ENCODE assay signal across 16 cellular contexts in the genomic region with DNA sequence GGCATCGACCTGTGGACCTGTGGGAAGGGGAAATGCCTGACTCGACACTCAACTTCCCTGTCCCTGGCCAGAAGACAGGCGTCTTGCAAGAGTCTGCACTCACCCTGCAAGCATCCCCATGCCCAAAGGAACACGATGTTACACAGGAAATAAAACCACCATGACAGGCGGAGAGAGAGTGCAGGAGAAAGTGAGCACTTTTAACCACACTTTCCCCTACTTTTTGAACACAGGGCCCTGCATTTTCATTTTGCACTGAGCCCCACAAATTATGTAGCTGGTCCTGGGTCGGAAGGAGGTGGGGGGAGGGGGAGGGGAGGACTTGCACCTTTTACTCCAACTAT. TPM values are rescaled to one million over a fixed set of nuclear protein-coding genes. Genes with fewer than 3 reads are reported as not detected.
DNase-seq lines count a peak whose midpoint lies in the region; ATAC-seq and TF ChIP-seq lines count a peak whose summit lies in the region.
"Had no signal": no experiment of that assay in that cellular context is flagged by ENCODE, and none has a peak within 500 bp of the region (broad histone marks: within the 10 kb centered on the region; RNA-seq: fewer than 3 reads in every experiment).

No MANE protein-coding gene starts in this region.

- DNase-seq in EH (ENCODE audit: low read depth) (peak; percentile 14), brain microvascular endothelial cell (peak; percentile 11), skeletal muscle cell (ENCODE audit: low read depth) (peak; percentile 26), WERI-Rb-1 (no peak)
- peak; percentile 47 for DNase-seq in Jurkat, Clone E6-1 (ENCODE audit: low read depth, low spot score)
- DNase-seq: KBM-7, NCI-H1105 treated with DMSO at 0.1 percent for 48 hours, NCI-H187, NCI-H446, PC-3, SK-N-SH had no signal

- H3K27ac ChIP-seq in brain microvascular endothelial cell (no peak overlapping the region), WERI-Rb-1 (no peak overlapping the region)

- in situ Hi-C loops in brain microvascular endothelial cell (cut with HindIII; ENCODE audit: low pct_ligation_motif_present, low sequenced_read_pairs), result no loop called here

- TF ChIP-seq CTCF in brain microvascular endothelial cell (IDR thresholded peaks at IDR 0.05; ENCODE audit: low read depth, low read length, missing control alignments) (no peak), WERI-Rb-1 (IDR thresholded peaks at IDR 0.05; ENCODE audit: low read depth, low read length) (no peak)

- H3K4me3 ChIP-seq in Jurkat, Clone E6-1 (ENCODE audit: low read length), result no peak overlapping the region
- H3K4me3 ChIP-seq in brain microvascular endothelial cell (ENCODE audit: low read depth, low read length), result no peak overlapping the region
- no peak overlapping the region for H3K4me3 ChIP-seq in skeletal muscle cell (ENCODE audit: low read depth, low read length)
- H3K4me3 ChIP-seq in WERI-Rb-1 (ENCODE audit: low read depth, low read length), result no peak overlapping the region
- H3K4me3 ChIP-seq: GM12878, GM23338 had no signal

- H3K27me3 ChIP-seq in brain microvascular endothelial cell (replicated peaks) (peaks cover 28% of the 10 kb centered on the region), WERI-Rb-1 (ENCODE audit: insufficient read depth, low read depth, severe bottlenecking) (peaks cover 40% of the 10 kb centered on the region)

- H3K9me3 ChIP-seq in WERI-Rb-1 (ENCODE audit: severe bottlenecking), result no peaks in the 10 kb centered on the region
- H3K9me3 ChIP-seq: SK-N-SH had no signal

- ATAC-seq in GM21619 (IDR thresholded peaks at IDR 0.05; ENCODE audit: unreplicated experiment) (no peak), GM21786 (IDR thresholded peaks at IDR 0.05; ENCODE audit: unreplicated experiment) (no peak)
- ATAC-seq: GM12878, PC-3, Right ventricle myocardium inferior had no signal

- H3K36me3 ChIP-seq in brain microvascular endothelial cell (replicated peaks), result no peaks in the 10 kb centered on the region
- no peaks in the 10 kb centered on the region for H3K36me3 ChIP-seq in WERI-Rb-1

RNA-seq across cellular contexts. Expression of gene MAN2B2, which starts 13.8 kb away (rescaled TPM):
- polyA plus RNA-seq in Jurkat, Clone E6-1 (2012; ENCODE audit: insufficient read depth, insufficient read length), result 15.0 TPM
